Comparison of ENCODE assay signal across 24 cellular contexts in genomic region chr1:107546571-107546970, GRCh38.
"Had no signal": no experiment of that assay in that cellular context is flagged by ENCODE, and none has a peak within 500 bp of the region (broad histone marks: within the 10 kb centered on the region; RNA-seq: fewer than 3 reads in every experiment).

No MANE protein-coding gene starts in this region.

- ATAC-seq: activated CD8-positive, alpha-beta T cell treated with anti-CD3 and anti-CD28 coated beads, Interleukin-2, amount 10 ng/mL, durations not matched to agents 7 days and 5 days; PC-3 had no signal

- DNase-seq: activated CD4-positive, alpha-beta T cell treated with anti-CD3 and anti-CD28 coated beads for 48 hours; activated CD4-positive, alpha-beta T cell treated with anti-CD3 and anti-CD28 coated beads, Interleukin-2, amount 50 U/mL, for 4 hours; activated CD8-positive, alpha-beta memory T cell treated with anti-CD3 and anti-CD28 coated beads, Interleukin-2, amount 50 U/mL, for 48 hours; activated CD8-positive, alpha-beta T cell treated with anti-CD3 and anti-CD28 coated beads, Interleukin-2, amount 10 ng/mL, durations not matched to agents 7 days and 5 days; activated naive CD4-positive, alpha-beta T cell treated with anti-CD3 and anti-CD28 coated beads, Interleukin-2, amount 50 U/mL, for 16 hours; activated T-cell treated with anti-CD3 and anti-CD28 coated beads, Interleukin-2, amount 50 U/mL, for 1 hour; aorta; central memory CD4-positive, alpha-beta T cell; MM.1S; NCI-H1092 treated with DMSO at 0.1 percent for 48 hours; NCI-H1417 treated with DMSO at 0.1 percent for 48 hours; NCI-H1694; NCI-H2029; NCI-H2107; NCI-H510A treated with DMSO at 0.1 percent for 48 hours; NCI-H69; NK-92 treated with Interleukin-12 subunit alpha and Interleukin-12 subunit beta, amount 100 ng/mL, for 24 hours; PC-3; SHP77 treated with DMSO at 0.1 percent for 48 hours; T-helper 2 cell; T1000 had no signal

- H3K27ac ChIP-seq: VCaP had no signal

- FAIRE-seq: bronchial epithelial cell, RCC 7860 had no signal
